16 cellular contexts compared by ENCODE assay signal in the genomic region with DNA sequence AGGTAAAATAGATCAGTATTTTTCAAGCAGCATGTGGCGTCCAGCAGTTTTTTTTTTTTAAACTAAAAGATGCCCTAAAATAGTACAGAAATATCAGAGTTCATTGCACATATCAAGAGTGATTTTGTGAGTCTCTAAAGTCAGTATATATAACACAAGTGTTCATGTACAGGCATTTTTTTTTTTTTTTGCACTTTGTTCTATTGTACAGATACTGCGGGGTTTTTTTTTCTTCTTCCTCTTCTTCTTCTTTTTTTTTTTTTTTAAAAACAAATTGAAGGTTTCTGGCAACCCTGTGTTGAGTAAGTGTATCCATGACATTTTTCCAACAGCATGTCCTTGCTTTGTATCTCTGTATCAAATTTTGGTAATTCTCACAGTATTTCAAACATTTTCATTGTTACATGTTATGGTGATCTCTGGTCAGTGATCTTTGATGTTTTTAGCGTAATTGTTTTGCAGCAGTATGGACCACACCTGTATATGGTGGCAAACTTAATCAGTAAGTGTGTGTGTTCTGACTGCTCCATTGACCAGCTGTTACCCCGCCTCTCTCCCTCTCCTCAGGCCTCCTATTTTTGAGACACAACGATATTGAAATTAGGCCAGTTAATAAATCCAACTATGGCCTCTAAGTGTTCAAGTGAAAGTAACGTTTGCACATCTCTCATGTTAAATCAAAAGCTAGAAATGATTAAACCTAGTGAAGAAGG.
DNase-seq lines count a peak whose midpoint lies in the region; ATAC-seq and TF ChIP-seq lines count a peak whose summit lies in the region.
"Had no signal": no experiment of that assay in that cellular context is flagged by ENCODE, and none has a peak within 500 bp of the region (broad histone marks: within the 10 kb centered on the region; RNA-seq: fewer than 3 reads in every experiment).

No MANE protein-coding gene starts in this region.

- no peaks in the 10 kb centered on the region for H3K36me3 ChIP-seq in cardiac muscle cell
- H3K36me3 ChIP-seq: right lobe of liver had no signal

- no peak overlapping the region for H3K4me3 ChIP-seq in cardiac muscle cell
- H3K4me3 ChIP-seq: right lobe of liver had no signal

- no peaks in the 10 kb centered on the region for H3K9me3 ChIP-seq in cardiac muscle cell (ENCODE audit: low read depth)
- H3K9me3 ChIP-seq: right lobe of liver had no signal

- H3K36me3 Mint-ChIP-seq in endothelial cell (ENCODE audit: low read depth, unreplicated experiment): no peaks in the 10 kb centered on the region
- H3K36me3 Mint-ChIP-seq in nephron progenitor cell (ENCODE audit: low read depth): peaks cover 15% of the 10 kb centered on the region
- H3K36me3 Mint-ChIP-seq: T-cell had no signal

- DNase-seq in cardiac muscle cell (ENCODE audit: low read depth in 1 of 2, low spot score in 1 of 2): no peak
- no peak for DNase-seq in Right ventricle myocardium superior
- no peak for DNase-seq in endothelial cell (ENCODE audit: low spot score)
- no peak for DNase-seq in nephron progenitor cell
- DNase-seq in A172 (ENCODE audit: low spot score): no peak
- no peak for DNase-seq in activated CD4-positive, CD25-positive, alpha-beta regulatory T cell (lab: John Stamatoyannopoulos, UW)
- DNase-seq: amygdala; KBM-7; NCI-H1105; NCI-H2171; right lobe of liver; stimulated activated CD4-positive, alpha-beta T cell treated with anti-CD3 and anti-CD28 coated beads, Interleukin-2, amount 100 ng/mL, for 24 hours; T-cell had no signal

- H3K4me1 ChIP-seq in cardiac muscle cell (ENCODE audit: low read depth): peaks cover 38% of the 10 kb centered on the region

- ATAC-seq in Right ventricle myocardium superior (ENCODE audit: poor library complexity): no peak
- no peak for ATAC-seq in HG03432 (IDR thresholded peaks at IDR 0.05; ENCODE audit: unreplicated experiment)
- ATAC-seq in HG03108 (IDR thresholded peaks at IDR 0.05; ENCODE audit: unreplicated experiment): no peak
- ATAC-seq: T-cell had no signal

- peaks cover 4% of the 10 kb centered on the region for H3K27me3 Mint-ChIP-seq in endothelial cell (ENCODE audit: unreplicated experiment)
- H3K27me3 Mint-ChIP-seq in nephron progenitor cell (ENCODE audit: low read depth, poor library complexity): no peaks in the 10 kb centered on the region

- H3K9me3 Mint-ChIP-seq in endothelial cell (ENCODE audit: unreplicated experiment) (no peaks in the 10 kb centered on the region), nephron progenitor cell (no peaks in the 10 kb centered on the region)
- H3K9me3 Mint-ChIP-seq: T-cell had no signal

- intact Hi-C loops in Right ventricle myocardium superior (cut with DNase I): no loop called here

- peak overlapping the region; percentile 40 for H3K27ac ChIP-seq in cardiac muscle cell
- H3K27ac ChIP-seq: RWPE1 had no signal

- H3K4me3 Mint-ChIP-seq in endothelial cell (ENCODE audit: unreplicated experiment) (no peak overlapping the region), nephron progenitor cell (no peak overlapping the region)
- H3K4me3 Mint-ChIP-seq: T-cell had no signal

- TF ChIP-seq CTCF in cardiac muscle cell (IDR thresholded peaks at IDR 0.05; ENCODE audit: low read depth, low read length): no peak
- TF ChIP-seq CTCF in endothelial cell (IDR thresholded peaks at IDR 0.05; ENCODE audit: unreplicated experiment): no peak
- TF ChIP-seq CTCF in nephron progenitor cell (IDR thresholded peaks at IDR 0.05): no peak

- H3K4me1 Mint-ChIP-seq in endothelial cell (ENCODE audit: unreplicated experiment) (peaks cover 82% of the 10 kb centered on the region), nephron progenitor cell (peaks cover 82% of the 10 kb centered on the region)

- H3K27ac Mint-ChIP-seq in endothelial cell (ENCODE audit: unreplicated experiment): peak overlapping the region; percentile 55
- peak overlapping the region; percentile 66 for H3K27ac Mint-ChIP-seq in nephron progenitor cell
- H3K27ac Mint-ChIP-seq: T-cell had no signal

- no peaks in the 10 kb centered on the region for H3K27me3 ChIP-seq in cardiac muscle cell
- H3K27me3 ChIP-seq: right lobe of liver had no signal
